ENCODE assay signal across 19 cellular contexts in the genomic region with DNA sequence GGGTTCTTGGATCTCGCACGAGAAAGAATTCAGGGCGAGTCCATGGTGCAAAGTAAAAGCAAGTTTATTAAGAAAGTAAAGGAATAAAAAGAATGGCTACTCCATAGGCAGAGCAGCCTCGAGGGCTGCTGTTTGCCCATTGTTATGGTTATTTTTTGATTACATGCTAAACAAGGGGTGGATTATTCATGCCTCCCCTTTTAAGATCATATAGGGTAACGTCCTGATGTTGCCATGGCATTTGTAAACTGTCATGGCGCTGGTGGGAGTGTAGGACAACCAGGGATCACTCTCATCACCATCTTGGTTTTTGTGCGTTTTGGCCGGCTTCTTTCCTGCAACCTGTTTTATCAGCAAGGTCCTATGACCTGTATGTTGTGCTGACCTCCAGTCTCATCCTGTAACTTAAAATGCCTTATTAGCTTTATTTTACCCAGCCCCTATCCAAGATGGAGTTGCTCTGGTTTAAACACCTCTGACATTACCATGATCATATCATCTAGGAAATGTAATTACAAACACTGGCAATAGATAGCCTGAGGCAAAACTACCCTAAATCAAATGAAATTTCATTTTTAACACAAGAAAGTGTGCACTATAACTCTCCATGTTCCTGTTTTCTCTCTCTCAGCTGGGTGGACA.
"Had no signal": no experiment of that assay in that cellular context is flagged by ENCODE, and none has a peak within 500 bp of the region (broad histone marks: within the 10 kb centered on the region; RNA-seq: fewer than 3 reads in every experiment).

No MANE protein-coding gene starts in this region.

- H3K4me3 Mint-ChIP-seq: activated CD8-positive, alpha-beta memory T cell treated with anti-CD3 and anti-CD28 coated beads, Interleukin-2, amount 10 ng/mL, durations not matched to agents 7 days and 5 days; activated naive CD4-positive, alpha-beta T cell treated with anti-CD3 and anti-CD28 coated beads, Interleukin-2, amount 10 ng/mL, durations not matched to agents 7 days and 5 days; effector memory CD8-positive, alpha-beta T cell; natural killer cell; T-helper 2 cell treated with Interferon-gamma antibody and Interleukin-4, amounts not matched to agents 5 μg/mL and 100 μg/mL, for 36 hours had no signal

- H3K9me3 Mint-ChIP-seq: activated naive CD4-positive, alpha-beta T cell treated with anti-CD3 and anti-CD28 coated beads, Interleukin-2, amount 10 ng/mL, durations not matched to agents 7 days and 5 days; activated T-helper 2 cell treated with anti-CD3 and anti-CD28 coated beads, Interferon-gamma antibody, Interleukin-2, Interleukin-4, amounts not matched to agents 10 μg/mL and 5 μg/mL and 100 μg/mL, durations not matched to agents 14 hours and 24 hours and 36 hours; effector memory CD8-positive, alpha-beta T cell; natural killer cell; T-helper 2 cell treated with Interferon-gamma antibody and Interleukin-4, amounts not matched to agents 5 μg/mL and 100 μg/mL, for 36 hours had no signal

- H3K4me3 ChIP-seq: ascending aorta, right atrium auricular region, upper lobe of left lung had no signal

- ATAC-seq: activated CD8-positive, alpha-beta memory T cell treated with anti-CD3 and anti-CD28 coated beads, Interleukin-2, amount 10 ng/mL, durations not matched to agents 7 days and 5 days; effector memory CD8-positive, alpha-beta T cell; natural killer cell; stimulated activated naive CD8-positive, alpha-beta T cell treated with anti-CD3 and anti-CD28 coated beads, Interleukin-15, Interleukin-2, amounts not matched to agents 100 U/mL and 50 U/mL, for 24 hours had no signal

- H3K27me3 ChIP-seq: ascending aorta, right atrium auricular region, upper lobe of left lung had no signal

- H3K4me1 ChIP-seq: ascending aorta, right atrium auricular region, upper lobe of left lung had no signal

- H3K4me1 Mint-ChIP-seq: activated naive CD4-positive, alpha-beta T cell treated with anti-CD3 and anti-CD28 coated beads, Interleukin-2, amount 10 ng/mL, durations not matched to agents 7 days and 5 days had no signal

- H3K27me3 Mint-ChIP-seq: activated CD8-positive, alpha-beta memory T cell treated with anti-CD3 and anti-CD28 coated beads, Interleukin-2, amount 10 ng/mL, durations not matched to agents 7 days and 5 days; activated naive CD4-positive, alpha-beta T cell treated with anti-CD3 and anti-CD28 coated beads, Interleukin-2, amount 10 ng/mL, durations not matched to agents 7 days and 5 days; effector memory CD8-positive, alpha-beta T cell; progenitor cell of endocrine pancreas had no signal

- H3K27ac ChIP-seq: ascending aorta, epithelial cell of prostate, right atrium auricular region, upper lobe of left lung had no signal

- H3K9me3 ChIP-seq: ascending aorta, right atrium auricular region, upper lobe of left lung had no signal

- H3K36me3 ChIP-seq: ascending aorta, right atrium auricular region, upper lobe of left lung had no signal

- H3K27ac Mint-ChIP-seq: activated CD8-positive, alpha-beta memory T cell treated with anti-CD3 and anti-CD28 coated beads, Interleukin-2, amount 10 ng/mL, durations not matched to agents 7 days and 5 days; activated naive CD4-positive, alpha-beta T cell treated with anti-CD3 and anti-CD28 coated beads, Interleukin-2, amount 10 ng/mL, durations not matched to agents 7 days and 5 days; activated T-helper 2 cell treated with anti-CD3 and anti-CD28 coated beads, Interferon-gamma antibody, Interleukin-2, Interleukin-4, amounts not matched to agents 10 μg/mL and 5 μg/mL and 100 μg/mL, durations not matched to agents 14 hours and 24 hours and 36 hours; natural killer cell; progenitor cell of endocrine pancreas; T-helper 2 cell treated with Interferon-gamma antibody and Interleukin-4, amounts not matched to agents 5 μg/mL and 100 μg/mL, for 36 hours had no signal

- H3K36me3 Mint-ChIP-seq: activated CD8-positive, alpha-beta memory T cell treated with anti-CD3 and anti-CD28 coated beads, Interleukin-2, amount 10 ng/mL, durations not matched to agents 7 days and 5 days; activated naive CD4-positive, alpha-beta T cell treated with anti-CD3 and anti-CD28 coated beads, Interleukin-2, amount 10 ng/mL, durations not matched to agents 7 days and 5 days; natural killer cell had no signal

- DNase-seq: activated CD4-positive, CD25-positive, alpha-beta regulatory T cell treated with anti-CD3 and anti-CD28 coated beads, Interleukin-2, amount 50 U/mL, for 72 hours; activated CD8-positive, alpha-beta memory T cell treated with anti-CD3 and anti-CD28 coated beads, Interleukin-2, amount 10 ng/mL, durations not matched to agents 7 days and 5 days; activated naive CD4-positive, alpha-beta T cell treated with anti-CD3 and anti-CD28 coated beads, Interleukin-2, amount 10 ng/mL, durations not matched to agents 7 days and 5 days; activated T-cell treated with anti-CD3 and anti-CD28 coated beads, Interleukin-2, amount 50 U/mL, for 1 hour; dermis blood vessel endothelial cell; effector memory CD8-positive, alpha-beta T cell; islet precursor cell; natural killer cell; nucleus accumbens; stimulated activated CD4-positive, alpha-beta T cell treated with anti-CD3 and anti-CD28 coated beads, Interleukin-15, amount 100 ng/mL, for 24 hours; stimulated activated CD4-positive, alpha-beta T cell treated with anti-CD3 and anti-CD28 coated beads, Interleukin-4, amount 100 ng/mL, for 1 hour; stimulated activated naive CD8-positive, alpha-beta T cell treated with anti-CD3 and anti-CD28 coated beads, Interleukin-15, Interleukin-2, amounts not matched to agents 100 U/mL and 50 U/mL, for 24 hours; upper lobe of left lung had no signal
